Comparison of ENCODE assay signal across 9 cellular contexts in genomic region chr19:34317311-34317927, GRCh38. TPM values are rescaled to one million over a fixed set of nuclear protein-coding genes. Genes with fewer than 3 reads are reported as not detected.
DNase-seq lines count a peak whose midpoint lies in the region; ATAC-seq and TF ChIP-seq lines count a peak whose summit lies in the region.
"Had no signal": no experiment of that assay in that cellular context is flagged by ENCODE, and none has a peak within 500 bp of the region (broad histone marks: within the 10 kb centered on the region; RNA-seq: fewer than 3 reads in every experiment).

No MANE protein-coding gene starts in this region.

- DNase-seq in activated CD4-positive, alpha-beta T cell treated with anti-CD3 and anti-CD28 coated beads for 36 hours, result peak; percentile 38
- DNase-seq in activated CD4-positive, alpha-beta T cell treated with anti-CD3 and anti-CD28 coated beads for 1 hour, result no peak
- DNase-seq in activated CD8-positive, alpha-beta T cell treated with anti-CD3 and anti-CD28 coated beads for 36 hours, result peak; percentile 30
- DNase-seq in right atrium auricular region (ENCODE audit: low spot score) (no peak), GM10266 (ENCODE audit: extremely low spot score) (no peak), glutamatergic neuron (no peak)
- DNase-seq: NCI-H446 had no signal

- H3K9me3 ChIP-seq in right atrium auricular region, result no peaks in the 10 kb centered on the region

- H3K27ac Mint-ChIP-seq in activated CD4-positive, alpha-beta T cell treated with anti-CD3 and anti-CD28 coated beads for 36 hours, result peak overlapping the region; percentile 81
- peak overlapping the region; percentile 1 for H3K27ac Mint-ChIP-seq in activated CD8-positive, alpha-beta T cell treated with anti-CD3 and anti-CD28 coated beads for 36 hours
- H3K27ac Mint-ChIP-seq in stimulated activated memory B cell treated with anti-CD40 and anti-IgM and Interleukin-4, amounts not matched to agents 10 μg/mL and 1 μg/mL and 100 μg/mL, for 72 hours, result peak overlapping the region; percentile 46
- H3K27ac Mint-ChIP-seq in glutamatergic neuron (ENCODE audit: unreplicated experiment), result no peak overlapping the region

- H3K9me3 Mint-ChIP-seq in activated CD4-positive, alpha-beta T cell treated with anti-CD3 and anti-CD28 coated beads for 36 hours (ENCODE audit: low read depth), result no peaks in the 10 kb centered on the region
- H3K9me3 Mint-ChIP-seq in activated CD8-positive, alpha-beta T cell treated with anti-CD3 and anti-CD28 coated beads for 36 hours, result no peaks in the 10 kb centered on the region
- no peaks in the 10 kb centered on the region for H3K9me3 Mint-ChIP-seq in stimulated activated memory B cell treated with anti-CD40 and anti-IgM and Interleukin-4, amounts not matched to agents 10 μg/mL and 1 μg/mL and 100 μg/mL, for 72 hours
- peaks cover 8% of the 10 kb centered on the region for H3K9me3 Mint-ChIP-seq in glutamatergic neuron (ENCODE audit: unreplicated experiment)

- H3K4me3 ChIP-seq in right atrium auricular region, result no peak overlapping the region

- H3K4me3 Mint-ChIP-seq in activated CD4-positive, alpha-beta T cell treated with anti-CD3 and anti-CD28 coated beads for 36 hours, result no peak overlapping the region
- H3K4me3 Mint-ChIP-seq in activated CD8-positive, alpha-beta T cell treated with anti-CD3 and anti-CD28 coated beads for 36 hours, result no peak overlapping the region
- H3K4me3 Mint-ChIP-seq in stimulated activated memory B cell treated with anti-CD40 and anti-IgM and Interleukin-4, amounts not matched to agents 10 μg/mL and 1 μg/mL and 100 μg/mL, for 72 hours, result no peak overlapping the region
- no peak overlapping the region for H3K4me3 Mint-ChIP-seq in glutamatergic neuron (ENCODE audit: unreplicated experiment)

- CTCF ChIA-PET in activated CD4-positive, alpha-beta T cell treated with anti-CD3 and anti-CD28 coated beads for 36 hours (lab: Charles Lee), result interaction anchor here (0.6 to 1.8 kb wide), 2 partner anchors 29 to 360 kb away, joined by 3 to 6 read pairs; partner anchors contain the start of gene SCGB2B2
- CTCF ChIA-PET in activated CD8-positive, alpha-beta T cell treated with anti-CD3 and anti-CD28 coated beads for 36 hours (lab: Charles Lee), result interaction anchor here (1.3 to 5.6 kb wide), 2 partner anchors 12 to 29 kb away, joined by 3 to 26 read pairs; no protein-coding TSS in a partner anchor

- TF ChIP-seq CTCF in activated CD8-positive, alpha-beta T cell treated with anti-CD3 and anti-CD28 coated beads for 36 hours (IDR thresholded peaks at IDR 0.05), result no peak
- TF ChIP-seq CTCF in right atrium auricular region (IDR thresholded peaks at IDR 0.05) (no peak), GM10266 (IDR thresholded peaks at IDR 0.05; ENCODE audit: control insufficient read depth, insufficient read depth, low read depth, missing control alignments) (no peak), glutamatergic neuron (IDR thresholded peaks at IDR 0.05; ENCODE audit: partially characterized antibody, unreplicated experiment) (no peak)

- H3K4me1 Mint-ChIP-seq in activated CD4-positive, alpha-beta T cell treated with anti-CD3 and anti-CD28 coated beads for 36 hours, result peaks cover 57% of the 10 kb centered on the region
- peaks cover 21% of the 10 kb centered on the region for H3K4me1 Mint-ChIP-seq in activated CD8-positive, alpha-beta T cell treated with anti-CD3 and anti-CD28 coated beads for 36 hours (ENCODE audit: low read depth)
- H3K4me1 Mint-ChIP-seq in stimulated activated memory B cell treated with anti-CD40 and anti-IgM and Interleukin-4, amounts not matched to agents 10 μg/mL and 1 μg/mL and 100 μg/mL, for 72 hours, result peaks cover 51% of the 10 kb centered on the region
- peaks cover 12% of the 10 kb centered on the region for H3K4me1 Mint-ChIP-seq in glutamatergic neuron (ENCODE audit: low read depth, unreplicated experiment)

- H3K4me1 ChIP-seq in right atrium auricular region, result peaks cover 0 to 65% of the 10 kb centered on the region in 2 donors

- POLR2A ChIA-PET in activated CD4-positive, alpha-beta T cell treated with anti-CD3 and anti-CD28 coated beads for 36 hours (lab: Charles Lee), result no interaction called here
- POLR2A ChIA-PET in activated CD8-positive, alpha-beta T cell treated with anti-CD3 and anti-CD28 coated beads for 36 hours (lab: Charles Lee), result interaction anchor here (1.3 kb wide), 1 partner anchor 10 kb away, joined by 5 read pairs; no protein-coding TSS in a partner anchor

- intact Hi-C loops in activated CD4-positive, alpha-beta T cell treated with anti-CD3 and anti-CD28 coated beads for 36 hours (cut with DNase I, micrococcal nuclease), result loop anchor here in 1 of 2 experiments (5.0 kb wide), 1 partner anchor 45 kb away; no protein-coding TSS in a partner anchor
- intact Hi-C loops in activated CD8-positive, alpha-beta T cell treated with anti-CD3 and anti-CD28 coated beads for 36 hours (cut with micrococcal nuclease), result no loop called here

- no peaks in the 10 kb centered on the region for H3K36me3 ChIP-seq in right atrium auricular region

- ATAC-seq in activated CD4-positive, alpha-beta T cell treated with anti-CD3 and anti-CD28 coated beads for 36 hours, result peak; percentile 78
- peak; percentile 87 for ATAC-seq in activated CD8-positive, alpha-beta T cell treated with anti-CD3 and anti-CD28 coated beads for 36 hours
- peak; percentile 49 for ATAC-seq in stimulated activated memory B cell treated with anti-CD40 and anti-IgM and Interleukin-4, amounts not matched to agents 10 μg/mL and 1 μg/mL and 100 μg/mL, for 72 hours
- no peak for ATAC-seq in HG02840 (IDR thresholded peaks at IDR 0.05; ENCODE audit: low FRiP score, unreplicated experiment)

- no peaks in the 10 kb centered on the region for H3K27me3 Mint-ChIP-seq in activated CD4-positive, alpha-beta T cell treated with anti-CD3 and anti-CD28 coated beads for 36 hours
- no peaks in the 10 kb centered on the region for H3K27me3 Mint-ChIP-seq in activated CD8-positive, alpha-beta T cell treated with anti-CD3 and anti-CD28 coated beads for 36 hours
- H3K27me3 Mint-ChIP-seq in stimulated activated memory B cell treated with anti-CD40 and anti-IgM and Interleukin-4, amounts not matched to agents 10 μg/mL and 1 μg/mL and 100 μg/mL, for 72 hours, result no peaks in the 10 kb centered on the region
- no peaks in the 10 kb centered on the region for H3K27me3 Mint-ChIP-seq in glutamatergic neuron (ENCODE audit: unreplicated experiment)

- peak overlapping the region; percentile 57 for H3K27ac ChIP-seq in right atrium auricular region

- no peaks in the 10 kb centered on the region for H3K27me3 ChIP-seq in right atrium auricular region

- H3K36me3 Mint-ChIP-seq in activated CD4-positive, alpha-beta T cell treated with anti-CD3 and anti-CD28 coated beads for 36 hours (ENCODE audit: low read depth), result peaks cover 9% of the 10 kb centered on the region
- H3K36me3 Mint-ChIP-seq in activated CD8-positive, alpha-beta T cell treated with anti-CD3 and anti-CD28 coated beads for 36 hours (ENCODE audit: low read depth), result peaks cover 3% of the 10 kb centered on the region
- H3K36me3 Mint-ChIP-seq in stimulated activated memory B cell treated with anti-CD40 and anti-IgM and Interleukin-4, amounts not matched to agents 10 μg/mL and 1 μg/mL and 100 μg/mL, for 72 hours, result peaks cover 7% of the 10 kb centered on the region
- H3K36me3 Mint-ChIP-seq in glutamatergic neuron (ENCODE audit: unreplicated experiment), result no peaks in the 10 kb centered on the region

RNA-seq across cellular contexts. Expression of gene GPI, which starts 47.6 kb away (rescaled TPM):
- total RNA-seq in activated CD4-positive, alpha-beta T cell treated with anti-CD3 and anti-CD28 coated beads for 36 hours, result 100 to 1,000 TPM; 686 to 839 TPM
- total RNA-seq in activated CD8-positive, alpha-beta T cell treated with anti-CD3 and anti-CD28 coated beads for 36 hours, result 100 to 1,000 TPM; 847 to 870 TPM
- total RNA-seq in right atrium auricular region (100 to 1,000 TPM; 340 to 413 TPM), glutamatergic neuron (ENCODE audit: unreplicated experiment) (213 TPM)

Comparison
In these comparisons a context has a peak if more than half of its experiments do, and no peak if none do; other contexts are left out.
1. DNase-seq: peak in activated CD4-positive, alpha-beta T cell treated with anti-CD3 and anti-CD28 coated beads for 36 hours (single experiment) and activated CD8-positive, alpha-beta T cell treated with anti-CD3 and anti-CD28 coated beads for 36 hours (single experiment); none in activated CD4-positive, alpha-beta T cell treated with anti-CD3 and anti-CD28 coated beads for 1 hour (single experiment), right atrium auricular region (single experiment), GM10266 (single experiment) and glutamatergic neuron (single experiment).